ENCODE assay signal across 27 cellular contexts in genomic region chr7:133975130-133975529, GRCh38.
"Had no signal": no experiment of that assay in that cellular context is flagged by ENCODE, and none has a peak within 500 bp of the region (broad histone marks: within the 10 kb centered on the region; RNA-seq: fewer than 3 reads in every experiment).

No MANE protein-coding gene starts in this region.

- H3K27me3 Mint-ChIP-seq: activated B cell treated with CpG ODN at 0.5 μM for 24 hours; activated CD4-positive, alpha-beta memory T cell treated with anti-CD3 and anti-CD28 coated beads for 36 hours; activated CD4-positive, alpha-beta T cell treated with anti-CD3 and anti-CD28 coated beads, Interleukin-2, amount 10 ng/mL, durations not matched to agents 7 days and 5 days; activated naive CD4-positive, alpha-beta T cell treated with anti-CD3 and anti-CD28 coated beads, Interleukin-2, amount 10 ng/mL, durations not matched to agents 7 days and 5 days; activated naive CD8-positive, alpha-beta T cell treated with anti-CD3 and anti-CD28 coated beads for 36 hours; T-helper 17 cell had no signal

- H3K36me3 Mint-ChIP-seq: activated naive CD4-positive, alpha-beta T cell treated with anti-CD3 and anti-CD28 coated beads, Interleukin-2, amount 10 ng/mL, durations not matched to agents 7 days and 5 days had no signal

- H3K4me1 Mint-ChIP-seq: activated naive CD8-positive, alpha-beta T cell treated with anti-CD3 and anti-CD28 coated beads for 36 hours; T-helper 17 cell had no signal

- H3K4me3 Mint-ChIP-seq: activated B cell treated with CpG ODN at 0.5 μM for 24 hours; activated CD4-positive, alpha-beta memory T cell treated with anti-CD3 and anti-CD28 coated beads for 36 hours; activated CD4-positive, alpha-beta T cell treated with anti-CD3 and anti-CD28 coated beads, Interleukin-2, amount 10 ng/mL, durations not matched to agents 7 days and 5 days; activated naive CD4-positive, alpha-beta T cell treated with anti-CD3 and anti-CD28 coated beads, Interleukin-2, amount 10 ng/mL, durations not matched to agents 7 days and 5 days; activated naive CD8-positive, alpha-beta T cell treated with anti-CD3 and anti-CD28 coated beads for 36 hours; T-helper 17 cell had no signal

- H3K27ac ChIP-seq: adrenal gland, breast epithelium had no signal

- H3K4me3 ChIP-seq: adrenal gland, breast epithelium, MG63 had no signal

- H3K27me3 ChIP-seq: adrenal gland, breast epithelium, MG63 had no signal

- H3K9me3 ChIP-seq: adrenal gland, breast epithelium, MG63 had no signal

- DNase-seq: activated B cell treated with CpG ODN at 0.5 μM for 24 hours; activated CD4-positive, alpha-beta memory T cell treated with anti-CD3 and anti-CD28 coated beads for 36 hours; activated CD4-positive, alpha-beta T cell treated with anti-CD3 and anti-CD28 coated beads for 1 hour; activated CD4-positive, alpha-beta T cell treated with anti-CD3 and anti-CD28 coated beads, Interleukin-2, amount 10 ng/mL, durations not matched to agents 7 days and 5 days; activated CD8-positive, alpha-beta memory T cell treated with anti-CD3 and anti-CD28 coated beads for 24 hours; activated gamma-delta T cell treated with Interleukin-2 at 50 U/mL for 16 hours; activated naive CD4-positive, alpha-beta T cell treated with anti-CD3 and anti-CD28 coated beads, Interleukin-2, amount 10 ng/mL, durations not matched to agents 7 days and 5 days; activated naive CD8-positive, alpha-beta T cell treated with anti-CD3 and anti-CD28 coated beads for 36 hours; activated T-cell treated with anti-CD3 and anti-CD28 coated beads, Interleukin-2, amount 50 U/mL, for 48 hours; adrenal gland; anterior cingulate cortex; caudate nucleus; MG63; MV-4-11; NCI-H1092 treated with DMSO at 0.1 percent for 48 hours; NCI-H1417 treated with DMSO at 0.1 percent for 48 hours; NCI-H1694 treated with DMSO at 0.1 percent for 48 hours; NCI-H2029 treated with DMSO at 0.1 percent for 48 hours; NCI-H345; NCI-H510A; NCI-H526 treated with DMSO at 0.1 percent for 48 hours; NCI-H82; RPMI8226; T-helper 17 cell; T-helper 9 cell had no signal

- H3K36me3 ChIP-seq: adrenal gland, breast epithelium, MG63 had no signal

- H3K9me3 Mint-ChIP-seq: activated B cell treated with CpG ODN at 0.5 μM for 24 hours; activated CD4-positive, alpha-beta memory T cell treated with anti-CD3 and anti-CD28 coated beads for 36 hours; activated naive CD8-positive, alpha-beta T cell treated with anti-CD3 and anti-CD28 coated beads for 36 hours; activated T-helper 2 cell treated with anti-CD3 and anti-CD28 coated beads, Interferon-gamma antibody, Interleukin-2, Interleukin-4, amounts not matched to agents 10 μg/mL and 5 μg/mL and 100 μg/mL, durations not matched to agents 14 hours and 24 hours and 36 hours had no signal

- H3K27ac Mint-ChIP-seq: activated B cell treated with CpG ODN at 0.5 μM for 24 hours; activated CD4-positive, alpha-beta memory T cell treated with anti-CD3 and anti-CD28 coated beads for 36 hours; activated CD4-positive, alpha-beta T cell treated with anti-CD3 and anti-CD28 coated beads, Interleukin-2, amount 10 ng/mL, durations not matched to agents 7 days and 5 days; activated naive CD4-positive, alpha-beta T cell treated with anti-CD3 and anti-CD28 coated beads, Interleukin-2, amount 10 ng/mL, durations not matched to agents 7 days and 5 days; activated naive CD8-positive, alpha-beta T cell treated with anti-CD3 and anti-CD28 coated beads for 36 hours; activated T-helper 2 cell treated with anti-CD3 and anti-CD28 coated beads, Interferon-gamma antibody, Interleukin-2, Interleukin-4, amounts not matched to agents 10 μg/mL and 5 μg/mL and 100 μg/mL, durations not matched to agents 14 hours and 24 hours and 36 hours; T-helper 17 cell had no signal

- H3K4me1 ChIP-seq: adrenal gland, breast epithelium had no signal
